Comparison of ENCODE assay signal across 19 cellular contexts in the genomic region with DNA sequence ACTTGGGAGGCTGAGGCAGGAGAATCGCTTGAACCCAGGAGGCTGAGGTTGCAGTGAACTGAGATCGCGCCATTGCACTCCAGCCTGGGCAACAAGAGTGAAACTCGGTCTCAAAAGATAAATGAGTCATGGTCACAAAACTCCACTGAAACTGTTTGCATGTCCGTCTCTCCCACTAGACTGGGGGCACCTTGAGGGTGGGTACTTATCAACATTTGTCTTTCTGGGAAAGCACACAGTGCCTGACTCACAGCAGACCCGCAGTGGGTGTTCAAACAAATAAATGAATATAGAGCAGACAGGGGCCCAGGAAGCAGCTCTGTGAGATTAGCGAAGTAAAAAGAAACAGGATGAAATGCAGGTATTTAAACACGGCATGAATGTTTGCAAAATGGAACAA.
DNase-seq lines count a peak whose midpoint lies in the region; ATAC-seq, FAIRE-seq and TF ChIP-seq lines count a peak whose summit lies in the region.
"Had no signal": no experiment of that assay in that cellular context is flagged by ENCODE, and none has a peak within 500 bp of the region (broad histone marks: within the 10 kb centered on the region; RNA-seq: fewer than 3 reads in every experiment).

No MANE protein-coding gene starts in this region.

- no peak overlapping the region for H3K9ac ChIP-seq in PC-3 (ENCODE audit: low read length)

- H3K36me3 Mint-ChIP-seq in Caco-2 (ENCODE audit: insufficient read depth, unreplicated experiment) (no peaks in the 10 kb centered on the region), progenitor cell of endocrine pancreas (ENCODE audit: insufficient read depth) (peaks cover 7% of the 10 kb centered on the region)
- H3K36me3 Mint-ChIP-seq: IgD-negative memory B cell had no signal

- H3K27ac Mint-ChIP-seq in Caco-2 (ENCODE audit: unreplicated experiment) (peak overlapping the region; percentile 39), progenitor cell of endocrine pancreas (peak overlapping the region; percentile 42)
- H3K27ac Mint-ChIP-seq: CD4-positive, alpha-beta T cell; H9 had no signal

- CTCF ChIA-PET in A549 (lab: Yijun Ruan, JAX) = interaction anchor here (0.6 kb wide), 1 partner anchor 39 kb away, joined by 3 read pairs; no protein-coding TSS in a partner anchor
- CTCF ChIA-PET in Caco-2 (lab: Charles Lee) = no interaction called here
- CTCF ChIA-PET in PC-3 (lab: Charles Lee) = interaction anchor here (0.6 kb wide), 1 partner anchor 132 kb away, joined by 3 read pairs; no protein-coding TSS in a partner anchor

- peak overlapping the region; percentile 56; the same call in 1 of the 2 replicates for H2AFZ ChIP-seq in PC-3 (ENCODE audit: low read length)

- H3K27ac ChIP-seq in A549 (no peak overlapping the region), PC-3 (ENCODE audit: low read length) (peak overlapping the region; percentile 10; the same call in 1 of the 2 replicates)
- H3K27ac ChIP-seq: C4-2B had no signal

- no peak for TF ChIP-seq CTCF in A549 (IDR thresholded peaks at IDR 0.05)
- no peak for TF ChIP-seq CTCF in Caco-2 (IDR thresholded peaks at IDR 0.05; ENCODE audit: insufficient read depth in 1 of 2, low read depth in 1 of 2, low read length in 1 of 2, severe bottlenecking in 1 of 2, unreplicated experiment in 1 of 2)
- no peak for TF ChIP-seq CTCF in PC-3 (conservative IDR thresholded peaks at IDR 0.05; ENCODE audit: low read depth, low read length)
- no peak for TF ChIP-seq CTCF in progenitor cell of endocrine pancreas (IDR thresholded peaks at IDR 0.05; ENCODE audit: unreplicated experiment)

- H4K20me1 ChIP-seq in PC-3 (ENCODE audit: low read length) = no peaks in the 10 kb centered on the region

- H3K36me3 ChIP-seq in Caco-2 (ENCODE audit: control insufficient read depth, insufficient read depth, low read length) = no peaks in the 10 kb centered on the region
- no peaks in the 10 kb centered on the region for H3K36me3 ChIP-seq in PC-3 (ENCODE audit: low read depth, low read length)

- H3K27me3 ChIP-seq in Caco-2 (replicated peaks; ENCODE audit: control insufficient read depth, insufficient read depth, low read length) (no peaks in the 10 kb centered on the region), PC-3 (ENCODE audit: low read length) (no peaks in the 10 kb centered on the region)

- H3K9me2 ChIP-seq in PC-3 (replicated peaks; ENCODE audit: low read length) = no peaks in the 10 kb centered on the region

- H3K4me1 ChIP-seq in A549 (no peaks in the 10 kb centered on the region), Caco-2 (peaks cover 6% of the 10 kb centered on the region; the same call in 1 of the 2 replicates), PC-3 (ENCODE audit: insufficient read depth, low read length) (no peaks in the 10 kb centered on the region)

- H3K4me2 ChIP-seq in A549 (0 out of 3 replicates have a peak overlapping the region, but pooled peaks have one; percentile 16), PC-3 (ENCODE audit: low read length) (peak overlapping the region; percentile 44)

- no peak for FAIRE-seq in A549 (lab: Jason Lieb, UNC)
- FAIRE-seq in GM19239 (lab: Jason Lieb, UNC) = no peak
- FAIRE-seq: A204.1, GM12878, H1 had no signal

- H3K9me3 ChIP-seq in A549 (peaks cover 6% of the 10 kb centered on the region; the same call in 1 of the 3 replicates), Caco-2 (no peaks in the 10 kb centered on the region), PC-3 (ENCODE audit: low read length) (no peaks in the 10 kb centered on the region)

- ATAC-seq in A549 = no peak
- peak; percentile 33; the same call in 1 of the 2 replicates for ATAC-seq in PC-3
- no peak for ATAC-seq in HG02798 (IDR thresholded peaks at IDR 0.05; ENCODE audit: poor library complexity, unreplicated experiment)
- ATAC-seq: GM12878 had no signal

- POLR2A ChIA-PET in A549 (lab: Yijun Ruan, JAX) (no interaction called here), Caco-2 (lab: Charles Lee) (interaction anchor here (0.5 kb wide), 1 partner anchor 44 kb away, joined by 4 read pairs; no protein-coding TSS in a partner anchor), PC-3 (lab: Charles Lee; ENCODE audit: unreplicated experiment) (no interaction called here)

- no peak for TF ChIP-seq EP300 in A549 (IDR thresholded peaks at IDR 0.05)

- peaks cover 14% of the 10 kb centered on the region for H3K4me1 Mint-ChIP-seq in Caco-2 (ENCODE audit: low read depth, unreplicated experiment)
- H3K4me1 Mint-ChIP-seq in progenitor cell of endocrine pancreas (ENCODE audit: low read depth) = peaks cover 10% of the 10 kb centered on the region
- H3K4me1 Mint-ChIP-seq: IgD-negative memory B cell had no signal

- H3F3A ChIP-seq in PC-3 (ENCODE audit: low read length, unreplicated experiment) = no peaks in the 10 kb centered on the region

- peak in 1 of 2 experiments; percentile 32 for DNase-seq in A549 (ENCODE audit: low read depth in 1 of 2, low spot score in 1 of 2)
- DNase-seq in Caco-2 = no peak
- no peak for DNase-seq in PC-3
- DNase-seq in progenitor cell of endocrine pancreas (ENCODE audit: low spot score, unreplicated experiment) = no peak
- no peak for DNase-seq in central memory CD4-positive, alpha-beta T cell
- DNase-seq in GM19239 (ENCODE audit: insufficient read length, low spot score) = no peak
- DNase-seq: AML-193; CD4-positive, alpha-beta T cell; DMS153; DMS79; EL; H9; KBM-7 had no signal

- H3K4me3 ChIP-seq in A549 (no peak overlapping the region), Caco-2 (ENCODE audit: low read depth, low read length) (no peak overlapping the region), PC-3 (ENCODE audit: low read length) (peak overlapping the region; percentile 16; the same call in 1 of the 2 replicates)
- H3K4me3 ChIP-seq: GM12878 had no signal

- H3K4me3 Mint-ChIP-seq in Caco-2 (ENCODE audit: unreplicated experiment) (no peak overlapping the region), progenitor cell of endocrine pancreas (ENCODE audit: low read depth) (no peak overlapping the region)
- H3K4me3 Mint-ChIP-seq: CD4-positive, alpha-beta T cell; H9; IgD-negative memory B cell had no signal

- no peaks in the 10 kb centered on the region for H3K79me2 ChIP-seq in PC-3 (ENCODE audit: low read length)

- H3K9me3 Mint-ChIP-seq in Caco-2 (ENCODE audit: unreplicated experiment) = peaks cover 10% of the 10 kb centered on the region
- H3K9me3 Mint-ChIP-seq in progenitor cell of endocrine pancreas (ENCODE audit: low read depth) = peaks cover 22% of the 10 kb centered on the region
- H3K9me3 Mint-ChIP-seq: CD4-positive, alpha-beta T cell had no signal

- no peak for TF ChIP-seq POLR2A in A549 (IDR thresholded peaks at IDR 0.05; ENCODE audit: low read length)

- 40% methylated on average over 8 of the region's 8 CpGs for WGBS in A549 (ENCODE audit: missing lambda C conversion rate)

- intact Hi-C loops in Caco-2 (cut with micrococcal nuclease; ENCODE audit: unreplicated experiment) = loop anchor here (5.0 kb wide), 1 partner anchor 46 kb away; no protein-coding TSS in a partner anchor
- intact Hi-C loops in PC-3 (cut with micrococcal nuclease) = loop anchor here (5.0 kb wide), 3 partner anchors 61 to 604 kb away; a partner anchor contains a TSS

- no peaks in the 10 kb centered on the region for H3K27me3 Mint-ChIP-seq in Caco-2 (ENCODE audit: insufficient read depth, unreplicated experiment)
- H3K27me3 Mint-ChIP-seq in progenitor cell of endocrine pancreas = no peaks in the 10 kb centered on the region

- no peak for TF ChIP-seq RAD21 in A549 (conservative IDR thresholded peaks at IDR 0.05 in 1 of 2, IDR thresholded peaks at IDR 0.05 in 1 of 2)

- BruUV-seq in Caco-2 (replicated peaks; lab: Mats Ljungman, UMichigan) (no TSS peak), PC-3 (replicated peaks; lab: Mats Ljungman, UMichigan) (no TSS peak)

TF ChIP-seq in A549, 52 proteins besides CTCF, POLR2A, EP300 and RAD21 (continues in another document):
- no peak for TF ChIP-seq ZFP36 (IDR thresholded peaks at IDR 0.05; ENCODE audit: borderline replicate concordance, partially characterized antibody)
- TF ChIP-seq, protein P1, sequence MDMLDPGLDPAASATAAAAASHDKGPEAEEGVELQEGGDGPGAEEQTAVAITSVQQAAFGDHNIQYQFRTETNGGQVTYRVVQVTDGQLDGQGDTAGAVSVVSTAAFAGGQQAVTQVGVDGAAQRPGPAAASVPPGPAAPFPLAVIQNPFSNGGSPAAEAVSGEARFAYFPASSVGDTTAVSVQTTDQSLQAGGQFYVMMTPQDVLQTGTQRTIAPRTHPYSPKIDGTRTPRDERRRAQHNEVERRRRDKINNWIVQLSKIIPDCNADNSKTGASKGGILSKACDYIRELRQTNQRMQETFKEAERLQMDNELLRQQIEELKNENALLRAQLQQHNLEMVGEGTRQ (IDR thresholded peaks at IDR 0.05) = no peak
- TF ChIP-seq, protein P2, sequence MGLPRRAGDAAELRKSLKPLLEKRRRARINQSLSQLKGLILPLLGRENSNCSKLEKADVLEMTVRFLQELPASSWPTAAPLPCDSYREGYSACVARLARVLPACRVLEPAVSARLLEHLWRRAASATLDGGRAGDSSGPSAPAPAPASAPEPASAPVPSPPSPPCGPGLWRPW (IDR thresholded peaks at IDR 0.05) = no peak
- TF ChIP-seq HOXB5 (CRISPR knock-in tag; IDR thresholded peaks at IDR 0.05) = no peak
- TF ChIP-seq CEBPB (IDR thresholded peaks at IDR 0.05) = no peak
- no peak for TF ChIP-seq ZSCAN20 (CRISPR knock-in tag; IDR thresholded peaks at IDR 0.05)
- TF ChIP-seq, protein P3, sequence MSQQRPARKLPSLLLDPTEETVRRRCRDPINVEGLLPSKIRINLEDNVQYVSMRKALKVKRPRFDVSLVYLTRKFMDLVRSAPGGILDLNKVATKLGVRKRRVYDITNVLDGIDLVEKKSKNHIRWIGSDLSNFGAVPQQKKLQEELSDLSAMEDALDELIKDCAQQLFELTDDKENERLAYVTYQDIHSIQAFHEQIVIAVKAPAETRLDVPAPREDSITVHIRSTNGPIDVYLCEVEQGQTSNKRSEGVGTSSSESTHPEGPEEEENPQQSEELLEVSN (IDR thresholded peaks at IDR 0.05; ENCODE audit: borderline replicate concordance, low read depth) = no peak
- TF ChIP-seq, protein P4, sequence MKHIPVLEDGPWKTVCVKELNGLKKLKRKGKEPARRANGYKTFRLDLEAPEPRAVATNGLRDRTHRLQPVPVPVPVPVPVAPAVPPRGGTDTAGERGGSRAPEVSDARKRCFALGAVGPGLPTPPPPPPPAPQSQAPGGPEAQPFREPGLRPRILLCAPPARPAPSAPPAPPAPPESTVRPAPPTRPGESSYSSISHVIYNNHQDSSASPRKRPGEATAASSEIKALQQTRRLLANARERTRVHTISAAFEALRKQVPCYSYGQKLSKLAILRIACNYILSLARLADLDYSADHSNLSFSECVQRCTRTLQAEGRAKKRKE (CRISPR knock-in tag; IDR thresholded peaks at IDR 0.05; ENCODE audit: low read depth) = no peak
